Comparison of ENCODE assay signal across 19 cellular contexts in the genomic region with DNA sequence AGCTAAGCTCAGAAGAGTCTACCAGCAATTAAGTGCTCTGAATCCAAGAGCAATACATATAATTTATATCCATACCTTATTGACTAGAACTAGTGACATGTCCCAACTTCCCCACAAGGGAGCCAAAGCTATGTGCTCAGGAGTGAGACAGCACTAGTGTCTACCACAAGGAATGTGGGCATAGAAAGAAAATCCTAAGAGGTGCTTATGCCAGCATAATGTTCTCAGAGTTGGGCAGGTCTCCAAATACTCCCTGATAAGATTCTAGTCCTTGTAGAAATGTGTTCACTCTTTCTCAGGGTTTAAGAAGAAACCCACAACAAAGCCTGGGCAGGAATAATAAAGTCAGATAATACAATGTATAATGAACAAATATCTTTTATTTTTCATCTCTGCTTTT.
DNase-seq lines count a peak whose midpoint lies in the region; ATAC-seq, FAIRE-seq and TF ChIP-seq lines count a peak whose summit lies in the region.
"Had no signal": no experiment of that assay in that cellular context is flagged by ENCODE, and none has a peak within 500 bp of the region (broad histone marks: within the 10 kb centered on the region; RNA-seq: fewer than 3 reads in every experiment).

No MANE protein-coding gene starts in this region.

- no peak for TF ChIP-seq CTCF in bronchial epithelial cell (IDR thresholded peaks at IDR 0.05; ENCODE audit: insufficient read depth, low read length, severe bottlenecking)
- peak in 2 of 6 experiments; percentile 21 to 45 for TF ChIP-seq CTCF in thyroid gland (IDR thresholded peaks at IDR 0.05)

- no peaks in the 10 kb centered on the region for H3K9me3 ChIP-seq in thyroid gland

- H3K4me3 ChIP-seq in bronchial epithelial cell (ENCODE audit: low read depth, low read length) (no peak overlapping the region), thyroid gland (replicated peaks in 1 of 3) (no peak overlapping the region)

- H3K27me3 ChIP-seq in bronchial epithelial cell (ENCODE audit: control insufficient read depth, insufficient read depth, low read length) (no peaks in the 10 kb centered on the region), thyroid gland (no peaks in the 10 kb centered on the region)

- intact Hi-C loops in thyroid gland (cut with DNase I): no loop called here

- H3K36me3 ChIP-seq in bronchial epithelial cell (ENCODE audit: control insufficient read depth, insufficient read depth, low read length) (no peaks in the 10 kb centered on the region), thyroid gland (no peaks in the 10 kb centered on the region)

- no peak overlapping the region for H3K27ac ChIP-seq in thyroid gland

- peak; percentile 65 for DNase-seq in NCI-H226
- DNase-seq in bronchial epithelial cell (ENCODE audit: low read depth): peak; percentile 0
- DNase-seq in kidney tubule cell (ENCODE audit: low spot score): peak; percentile 25
- peak; percentile 37 to 48 for DNase-seq in thyroid gland
- no peak for DNase-seq in NCI-H1694 treated with DMSO at 0.1 percent for 48 hours (lab: John Stamatoyannopoulos, UW)
- DNase-seq: ACHN; C1 segment of cervical spinal cord; CD8-positive, alpha-beta memory T cell; DMS53; EL; KG1; NCI-H1417 treated with DMSO at 0.1 percent for 48 hours; NCI-H1930; NCI-H345; NCI-H524 treated with DMSO at 0.1 percent for 48 hours had no signal

- TF ChIP-seq POLR2A in thyroid gland (IDR thresholded peaks at IDR 0.05): no peak

- ATAC-seq in GM21576 (IDR thresholded peaks at IDR 0.05; ENCODE audit: unreplicated experiment): no peak
- no peak for ATAC-seq in HG02798 (IDR thresholded peaks at IDR 0.05; ENCODE audit: poor library complexity, unreplicated experiment)

- H3K4me1 ChIP-seq in thyroid gland: peaks cover 3% of the 10 kb centered on the region in 2 donors

- no peak for FAIRE-seq in bronchial epithelial cell (lab: Jason Lieb, UNC)
- FAIRE-seq: GM12891, GM18507 had no signal
